In genomic region chr9:138102246-138103051, GRCh38 we compare ENCODE assay signal across 25 cellular contexts.
A peak's percentile ranks its signal among the peaks of the same experiment; 100 is the strongest.
DNase-seq lines count a peak whose midpoint lies in the region; ATAC-seq and TF ChIP-seq lines count a peak whose summit lies in the region.
"Had no signal": no experiment of that assay in that cellular context is flagged by ENCODE, and none has a peak within 500 bp of the region (broad histone marks: within the 10 kb centered on the region; RNA-seq: fewer than 3 reads in every experiment).

No MANE protein-coding gene starts in this region.

- no peaks in the 10 kb centered on the region for H3K4me1 Mint-ChIP-seq in endodermal cell
- H3K4me1 Mint-ChIP-seq: activated T-helper 17 cell treated with anti-CD3 and anti-CD28 coated beads, Interleukin-2, amount 50 U/mL, for 72 hours had no signal

- H3K4me1 ChIP-seq in right atrium auricular region (no peaks in the 10 kb centered on the region), endodermal cell (ENCODE audit: control insufficient read depth, insufficient read depth, low read length) (no peaks in the 10 kb centered on the region), neuronal stem cell (ENCODE audit: control insufficient read depth in 2 of 2, insufficient read depth in 1 of 2, low read depth in 1 of 2, low read length in 2 of 2) (peaks cover 0 to 21% of the 10 kb centered on the region in 2 donors), mammary epithelial cell (ENCODE audit: insufficient read depth, low read length) (no peaks in the 10 kb centered on the region), MM.1S (ENCODE audit: low read length) (no peaks in the 10 kb centered on the region)
- H3K4me1 ChIP-seq: gastrocnemius medialis, thyroid gland had no signal

- H3K18ac ChIP-seq in neuronal stem cell (ENCODE audit: low read length), result peak overlapping the region; percentile 87

- no peak overlapping the region for H3K4ac ChIP-seq in neuronal stem cell (ENCODE audit: low read length)

- no peak overlapping the region for H4K91ac ChIP-seq in neuronal stem cell (ENCODE audit: low read depth, low read length, poor library complexity)

- peaks cover 4% of the 10 kb centered on the region for H3K79me1 ChIP-seq in neuronal stem cell (ENCODE audit: low read depth, low read length)

- no peaks in the 10 kb centered on the region for H4K20me1 ChIP-seq in mammary epithelial cell (ENCODE audit: insufficient read depth, low read length)
- no peaks in the 10 kb centered on the region for H4K20me1 ChIP-seq in MM.1S (ENCODE audit: insufficient read depth, low read length)

- dilution Hi-C loops in mammary epithelial cell (cut with HindIII; ENCODE audit: low sequenced_read_pairs), result loop anchor here (10.0 kb wide), 3 partner anchors 118 to 398 kb away; no protein-coding TSS in a partner anchor

- H3K9ac ChIP-seq in endodermal cell (ENCODE audit: extremely low read depth, low read length, poor library complexity, severe bottlenecking) (no peak overlapping the region), neuronal stem cell (ENCODE audit: low read depth, low read length, poor library complexity) (no peak overlapping the region), mammary epithelial cell (ENCODE audit: insufficient read depth, low read length) (no peak overlapping the region), MM.1S (ENCODE audit: low read length) (no peak overlapping the region)
- H3K9ac ChIP-seq: KMS-11 had no signal

- H3K36me3 Mint-ChIP-seq in endodermal cell (ENCODE audit: low read depth), result peaks cover 13% of the 10 kb centered on the region
- H3K36me3 Mint-ChIP-seq: activated naive CD8-positive, alpha-beta T cell had no signal

- H3K36me3 ChIP-seq in right atrium auricular region (no peaks in the 10 kb centered on the region), endodermal cell (ENCODE audit: control insufficient read depth, insufficient read depth, low read length) (no peaks in the 10 kb centered on the region), neuronal stem cell (replicated peaks in 1 of 2; ENCODE audit: control insufficient read depth in 2 of 2, insufficient read depth in 2 of 2, low read length in 2 of 2) (no peaks in the 10 kb centered on the region), mammary epithelial cell (ENCODE audit: insufficient read depth, low read length) (no peaks in the 10 kb centered on the region), MM.1S (replicated peaks; ENCODE audit: insufficient read depth, low read length) (no peaks in the 10 kb centered on the region)
- H3K36me3 ChIP-seq: gastrocnemius medialis, thyroid gland had no signal

- no peak overlapping the region for H3K27ac Mint-ChIP-seq in endodermal cell
- H3K27ac Mint-ChIP-seq: activated naive CD8-positive, alpha-beta T cell; activated T-helper 17 cell treated with anti-CD3 and anti-CD28 coated beads, Interleukin-2, amount 50 U/mL, for 72 hours; GM23338; stimulated activated naive CD8-positive, alpha-beta T cell treated with anti-CD3 and anti-CD28 coated beads, Interleukin-15, Interleukin-2, amounts not matched to agents 100 ng/mL and 50 ng/mL, for 24 hours had no signal

- CTCF ChIA-PET in mammary epithelial cell (lab: Charles Lee; ENCODE audit: low non-redundant PET), result no interaction called here

- WGBS in endodermal cell (ENCODE audit: insufficient coverage in 1 of 2, insufficient read length in 1 of 2), 2 experiments, result 76 to 88% methylated on average over 19 to 23 of the region's 23 CpGs
- no CpG with 5 or more reads among the region's 23 CpGs for WGBS in neuronal stem cell (ENCODE audit: extremely low coverage in 2 of 2, insufficient read length in 2 of 2, insufficient replicate concordance in 1 of 2), 2 donors
- WGBS in mammary epithelial cell (ENCODE audit: low coverage, missing lambda C conversion rate), result 59% methylated on average over 6 of the region's 23 CpGs

- H3K79me2 ChIP-seq in mammary epithelial cell (ENCODE audit: insufficient read depth, low read length) (no peaks in the 10 kb centered on the region), MM.1S (ENCODE audit: low read length) (no peaks in the 10 kb centered on the region)

- H3K23ac ChIP-seq in neuronal stem cell (ENCODE audit: low read depth, low read length, poor library complexity), result no peak overlapping the region

- peak; percentile 43 for DNase-seq in right atrium auricular region (ENCODE audit: low spot score)
- DNase-seq in Right ventricle myocardium inferior (ENCODE audit: missing footprints), result no peak
- DNase-seq in endodermal cell, result peak; percentile 30
- no peak for DNase-seq in neuronal stem cell (ENCODE audit: low spot score)
- no peak for DNase-seq in T1000 (lab: John Stamatoyannopoulos, UW)
- DNase-seq in mammary epithelial cell, result no peak
- no peak for DNase-seq in MM.1S
- DNase-seq: activated CD4-positive, CD25-positive, alpha-beta regulatory T cell treated with anti-CD3 and anti-CD28 coated beads, Interleukin-2, amount 50 U/mL, for 72 hours; DMS53; gastrocnemius medialis; mesenchymal stem cell; NCI-H1417; NCI-H2081; NCI-H2227 treated with DMSO at 0.1 percent for 48 hours; NCI-H526 treated with DMSO at 0.1 percent for 48 hours; nucleus accumbens; T-helper 1 cell; thyroid gland had no signal

- TF ChIP-seq CTCF in right atrium auricular region (IDR thresholded peaks at IDR 0.05) (no peak), endodermal cell (conservative IDR thresholded peaks at IDR 0.05) (no peak), mammary epithelial cell (conservative IDR thresholded peaks at IDR 0.05 in 1 of 2, IDR thresholded peaks at IDR 0.05 in 1 of 2; ENCODE audit: extremely low read depth in 1 of 2, insufficient read depth in 1 of 2, low read depth in 1 of 2, low read length in 2 of 2) (no peak), MM.1S (IDR thresholded peaks at IDR 0.05; ENCODE audit: low read length) (no peak)

- peak overlapping the region; percentile 91 for H2BK15ac ChIP-seq in neuronal stem cell (ENCODE audit: low read length)

- H2AFZ ChIP-seq in neuronal stem cell (ENCODE audit: low read length) (peak overlapping the region; percentile 59), mammary epithelial cell (ENCODE audit: low read depth, low read length) (no peak overlapping the region), MM.1S (ENCODE audit: low read length) (no peak overlapping the region)
- H2AFZ ChIP-seq: GM23338 had no signal

- no peak overlapping the region for H2BK5ac ChIP-seq in neuronal stem cell (ENCODE audit: low read length)

- peaks cover 4% of the 10 kb centered on the region for H3K9me3 Mint-ChIP-seq in endodermal cell
- H3K9me3 Mint-ChIP-seq: activated T-helper 17 cell treated with anti-CD3 and anti-CD28 coated beads, Interleukin-2, amount 50 U/mL, for 72 hours; stimulated activated naive CD8-positive, alpha-beta T cell treated with anti-CD3 and anti-CD28 coated beads, Interleukin-15, Interleukin-2, amounts not matched to agents 100 ng/mL and 50 ng/mL, for 24 hours had no signal

- intact Hi-C loops in Right ventricle myocardium inferior (cut with DNase I), result no loop called here
- intact Hi-C loops in mammary epithelial cell (cut with micrococcal nuclease), result no loop called here

- H2BK120ac ChIP-seq in neuronal stem cell (ENCODE audit: low read depth, low read length), result no peak overlapping the region

- no peak overlapping the region for H4K8ac ChIP-seq in neuronal stem cell (ENCODE audit: low read depth, low read length)

- no peak for ATAC-seq in Right ventricle myocardium inferior
- ATAC-seq: activated T-helper 17 cell treated with anti-CD3 and anti-CD28 coated beads, Interleukin-2, amount 50 U/mL, for 72 hours; gastrocnemius medialis; GM23338; left colon; Panc1 had no signal

- in situ Hi-C loops in mammary epithelial cell (cut with MboI; ENCODE audit: low sequenced_read_pairs in 2 of 2), result no loop called here

- H3K9me2 ChIP-seq in MM.1S (replicated peaks; ENCODE audit: insufficient read depth, low read length), result no peaks in the 10 kb centered on the region

- H3K27ac ChIP-seq in right atrium auricular region (no peak overlapping the region), endodermal cell (ENCODE audit: low read depth, low read length) (no peak overlapping the region), neuronal stem cell (replicated peaks; ENCODE audit: low read length) (no peak overlapping the region), mammary epithelial cell (ENCODE audit: insufficient read depth, low read depth, low read length) (no peak overlapping the region), MM.1S (ENCODE audit: low read length) (no peak overlapping the region)
- H3K27ac ChIP-seq: gastrocnemius medialis, KMS-11, thyroid gland had no signal

- H3K4me2 ChIP-seq in neuronal stem cell (ENCODE audit: insufficient read depth, low read length, poor library complexity, severe bottlenecking) (no peak overlapping the region), mammary epithelial cell (ENCODE audit: insufficient read depth, low read depth, low read length) (no peak overlapping the region), MM.1S (ENCODE audit: low read depth, low read length) (no peak overlapping the region)
- H3K4me2 ChIP-seq: GM23338, KMS-11 had no signal

- no peak overlapping the region for H3K14ac ChIP-seq in neuronal stem cell (ENCODE audit: low read length)

- BruUV-seq in mammary epithelial cell (replicated peaks; lab: Mats Ljungman, UMichigan), result no TSS peak

- no peak overlapping the region for H2AK5ac ChIP-seq in neuronal stem cell (ENCODE audit: low read depth, low read length)

- no peak overlapping the region for H3K4me3 ChIP-seq in right atrium auricular region
- H3K4me3 ChIP-seq in endodermal cell (ENCODE audit: low read length), result no peak overlapping the region
- no peak overlapping the region for H3K4me3 ChIP-seq in neuronal stem cell (ENCODE audit: low read length in 2 of 2)
- no peak overlapping the region for H3K4me3 ChIP-seq in mammary epithelial cell (replicated peaks in 1 of 3; ENCODE audit: insufficient read depth in 1 of 3, low read depth in 2 of 3, low read length in 3 of 3)
- H3K4me3 ChIP-seq in MM.1S (ENCODE audit: low read length), result no peak overlapping the region
- H3K4me3 ChIP-seq: gastrocnemius medialis, GM23338, thyroid gland had no signal

- H3K27me3 ChIP-seq in right atrium auricular region (no peaks in the 10 kb centered on the region), endodermal cell (ENCODE audit: control insufficient read depth, insufficient read depth, low read length, poor library complexity, severe bottlenecking) (no peaks in the 10 kb centered on the region), neuronal stem cell (ENCODE audit: control insufficient read depth in 3 of 3, insufficient read depth in 3 of 3, low read depth in 1 of 3, low read length in 3 of 3) (no peaks in the 10 kb centered on the region), mammary epithelial cell (ENCODE audit: insufficient read depth, low read length) (no peaks in the 10 kb centered on the region), MM.1S (replicated peaks; ENCODE audit: insufficient read depth, low read length) (peaks cover 64% of the 10 kb centered on the region)
- H3K27me3 ChIP-seq: thyroid gland had no signal

- no peaks in the 10 kb centered on the region for H3K27me3 Mint-ChIP-seq in endodermal cell (ENCODE audit: insufficient read depth)

- H2BK12ac ChIP-seq in neuronal stem cell (ENCODE audit: low read length), result no peak overlapping the region

- H3K9me3 ChIP-seq in right atrium auricular region (no peaks in the 10 kb centered on the region), endodermal cell (ENCODE audit: control insufficient read depth, low read length) (peaks cover 19% of the 10 kb centered on the region), neuronal stem cell (replicated peaks in 1 of 2; ENCODE audit: control insufficient read depth in 2 of 2, insufficient read depth in 1 of 2, low read depth in 1 of 2, low read length in 2 of 2) (peaks cover 0 to 16% of the 10 kb centered on the region in 2 donors), mammary epithelial cell (replicated peaks; ENCODE audit: insufficient read depth, low read length) (peaks cover 26% of the 10 kb centered on the region), MM.1S (replicated peaks; ENCODE audit: insufficient read depth, low read length) (no peaks in the 10 kb centered on the region)
- H3K9me3 ChIP-seq: gastrocnemius medialis, thyroid gland had no signal

- no peaks in the 10 kb centered on the region for H3F3A ChIP-seq in MM.1S (ENCODE audit: insufficient read depth, low read length)

- no peak overlapping the region for H3K4me3 Mint-ChIP-seq in endodermal cell
- H3K4me3 Mint-ChIP-seq: activated naive CD8-positive, alpha-beta T cell; activated T-helper 17 cell treated with anti-CD3 and anti-CD28 coated beads, Interleukin-2, amount 50 U/mL, for 72 hours; GM23338; stimulated activated naive CD8-positive, alpha-beta T cell treated with anti-CD3 and anti-CD28 coated beads, Interleukin-15, Interleukin-2, amounts not matched to agents 100 ng/mL and 50 ng/mL, for 24 hours had no signal

Comparison
In these comparisons a context has a peak if more than half of its experiments do, and no peak if none do; other contexts are left out.
1. DNase-seq: peak in right atrium auricular region (single experiment) and endodermal cell (single experiment); none in Right ventricle myocardium inferior (single experiment), neuronal stem cell (single experiment), T1000 (single experiment), mammary epithelial cell (single experiment) and MM.1S (single experiment).